In the genomic region with DNA sequence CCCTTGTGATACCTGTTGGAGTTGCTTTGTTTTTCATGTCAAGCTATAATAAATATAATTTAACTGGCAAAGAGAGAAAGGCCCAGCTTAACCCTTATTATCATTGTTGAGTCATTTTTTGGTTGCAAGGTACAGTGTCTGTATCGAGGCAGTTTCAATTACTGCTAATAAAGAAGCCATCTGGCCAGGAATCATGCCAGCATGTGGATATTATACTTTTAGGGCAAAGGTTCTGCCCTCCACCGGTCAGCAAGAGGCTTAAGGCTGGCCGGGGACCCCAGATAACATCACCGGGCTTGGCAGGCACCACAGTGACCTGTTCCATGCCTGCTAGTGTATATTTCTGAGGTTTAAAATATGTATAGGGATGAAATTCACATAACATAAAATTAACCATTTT, we compare ENCODE assay signal across 36 cellular contexts. TPM values are rescaled to one million over a fixed set of nuclear protein-coding genes. Genes with fewer than 3 reads are reported as not detected.
"Had no signal": no experiment of that assay in that cellular context is flagged by ENCODE, and none has a peak within 500 bp of the region (broad histone marks: within the 10 kb centered on the region; RNA-seq: fewer than 3 reads in every experiment).

No MANE protein-coding gene starts in this region.

- H3K27me3 ChIP-seq: ascending aorta, cardiac muscle cell, SJSA1 had no signal

- H3K27ac Mint-ChIP-seq: activated B cell treated with CpG ODN at 0.5 μM for 24 hours; activated CD8-positive, alpha-beta T cell treated with anti-CD3 and anti-CD28 coated beads for 36 hours; activated naive CD4-positive, alpha-beta T cell treated with anti-CD3 and anti-CD28 coated beads, Interleukin-2, amount 50 U/mL, for 24 hours; activated naive CD8-positive, alpha-beta T cell treated with anti-CD3 and anti-CD28 coated beads, Interleukin-2, amount 10 ng/mL, durations not matched to agents 7 days and 5 days; activated T-cell treated with anti-CD3 and anti-CD28 coated beads, Interleukin-2, amount 50 U/mL, for 24 hours; activated T-helper 2 cell treated with anti-CD3 and anti-CD28 coated beads, Interferon-gamma antibody, Interleukin-2, Interleukin-4, amounts not matched to agents 10 μg/mL and 5 μg/mL and 100 μg/mL, durations not matched to agents 14 hours and 24 hours and 36 hours had no signal

- H3K4me3 ChIP-seq: ascending aorta, cardiac muscle cell, SJSA1 had no signal

- H3K4me1 ChIP-seq: ascending aorta, SJSA1 had no signal

- H3K4me3 Mint-ChIP-seq: activated B cell treated with CpG ODN at 0.5 μM for 24 hours; activated CD8-positive, alpha-beta T cell treated with anti-CD3 and anti-CD28 coated beads for 36 hours; activated naive CD4-positive, alpha-beta T cell treated with anti-CD3 and anti-CD28 coated beads, Interleukin-2, amount 50 U/mL, for 24 hours; activated naive CD8-positive, alpha-beta T cell treated with anti-CD3 and anti-CD28 coated beads, Interleukin-2, amount 10 ng/mL, durations not matched to agents 7 days and 5 days; activated T-cell treated with anti-CD3 and anti-CD28 coated beads, Interleukin-2, amount 50 U/mL, for 24 hours; central memory CD8-positive, alpha-beta T cell had no signal

- H3K27ac ChIP-seq: ascending aorta, cardiac muscle cell, SJSA1, VCaP had no signal

- H3K9me3 ChIP-seq: ascending aorta, SJSA1 had no signal

- H3K36me3 ChIP-seq: ascending aorta, cardiac muscle cell, SJSA1 had no signal

- DNase-seq: activated B cell treated with CpG ODN at 0.5 μM for 24 hours; activated CD4-positive, alpha-beta T cell treated with anti-CD3 and anti-CD28 coated beads for 48 hours; activated CD4-positive, alpha-beta T cell treated with anti-CD3 and anti-CD28 coated beads, Interleukin-2, amount 50 U/mL, for 4 hours; activated CD4-positive, CD25-positive, alpha-beta regulatory T cell treated with anti-CD3 and anti-CD28 coated beads, Interleukin-2, amount 50 U/mL, for 72 hours; activated CD8-positive, alpha-beta T cell treated with anti-CD3 and anti-CD28 coated beads for 36 hours; activated gamma-delta T cell; activated naive CD4-positive, alpha-beta T cell treated with Interleukin-2 at 50 U/mL for 16 hours; activated naive CD8-positive, alpha-beta T cell treated with anti-CD3 and anti-CD28 coated beads, Interleukin-2, amount 10 ng/mL, durations not matched to agents 7 days and 5 days; activated T-cell treated with anti-CD3 and anti-CD28 coated beads, Interleukin-2, amount 50 U/mL, for 24 hours; amygdala; Karpas-422; KBM-7; MM.1S; MV-4-11; NCI-H1092; NCI-H1436 treated with DMSO at 0.1 percent for 48 hours; NCI-H1694 treated with DMSO at 0.1 percent for 48 hours; NCI-H2029; NCI-H345; NCI-H524 treated with DMSO at 0.1 percent for 48 hours; RPMI8226; SHP77 treated with DMSO at 0.1 percent for 48 hours; SW 1271; T-helper 1 cell; T-helper 2 cell; T-helper 9 cell had no signal

- ATAC-seq: activated CD8-positive, alpha-beta T cell treated with anti-CD3 and anti-CD28 coated beads for 36 hours; Panc1 had no signal

- H3K9me3 Mint-ChIP-seq: activated naive CD4-positive, alpha-beta T cell treated with anti-CD3 and anti-CD28 coated beads, Interleukin-2, amount 50 U/mL, for 24 hours; activated T-cell treated with anti-CD3 and anti-CD28 coated beads, Interleukin-2, amount 50 U/mL, for 24 hours; central memory CD8-positive, alpha-beta T cell had no signal

- H3K4me1 Mint-ChIP-seq: activated B cell treated with CpG ODN at 0.5 μM for 24 hours had no signal

- H3K36me3 Mint-ChIP-seq: activated naive CD4-positive, alpha-beta T cell treated with anti-CD3 and anti-CD28 coated beads, Interleukin-2, amount 50 U/mL, for 24 hours; activated naive CD8-positive, alpha-beta T cell treated with anti-CD3 and anti-CD28 coated beads, Interleukin-2, amount 10 ng/mL, durations not matched to agents 7 days and 5 days had no signal

RNA-seq across cellular contexts. Expression of a gene that starts 9.0 kb away (rescaled TPM):
- total RNA-seq: activated B cell treated with CpG ODN at 0.5 μM for 24 hours; activated CD8-positive, alpha-beta memory T cell treated with anti-CD3 and anti-CD28 coated beads for 36 hours; activated CD8-positive, alpha-beta T cell treated with anti-CD3 and anti-CD28 coated beads for 36 hours; activated naive CD8-positive, alpha-beta T cell treated with anti-CD3 and anti-CD28 coated beads, Interleukin-2, amount 10 ng/mL, durations not matched to agents 7 days and 5 days; activated T-helper 2 cell treated with anti-CD3 and anti-CD28 coated beads, Interferon-gamma antibody, Interleukin-2, Interleukin-4, amounts not matched to agents 10 μg/mL and 5 μg/mL and 100 μg/mL, durations not matched to agents 14 hours and 24 hours and 36 hours; ascending aorta; cardiac muscle cell; NCI-H460; SJSA1 had no signal
- polyA plus RNA-seq: cardiac muscle cell had no signal

RNA-seq across cellular contexts. Expression of a gene that starts 34.8 kb away (rescaled TPM):
- total RNA-seq: activated B cell treated with CpG ODN at 0.5 μM for 24 hours; activated CD8-positive, alpha-beta memory T cell treated with anti-CD3 and anti-CD28 coated beads for 36 hours; activated CD8-positive, alpha-beta T cell treated with anti-CD3 and anti-CD28 coated beads for 36 hours; activated naive CD8-positive, alpha-beta T cell treated with anti-CD3 and anti-CD28 coated beads, Interleukin-2, amount 10 ng/mL, durations not matched to agents 7 days and 5 days; activated T-helper 2 cell treated with anti-CD3 and anti-CD28 coated beads, Interferon-gamma antibody, Interleukin-2, Interleukin-4, amounts not matched to agents 10 μg/mL and 5 μg/mL and 100 μg/mL, durations not matched to agents 14 hours and 24 hours and 36 hours; ascending aorta; cardiac muscle cell; SJSA1 had no signal

RNA-seq across cellular contexts. Expression of a gene that starts 58.0 kb away (rescaled TPM):
- total RNA-seq: activated B cell treated with CpG ODN at 0.5 μM for 24 hours; activated CD8-positive, alpha-beta memory T cell treated with anti-CD3 and anti-CD28 coated beads for 36 hours; activated CD8-positive, alpha-beta T cell treated with anti-CD3 and anti-CD28 coated beads for 36 hours; activated naive CD8-positive, alpha-beta T cell treated with anti-CD3 and anti-CD28 coated beads, Interleukin-2, amount 10 ng/mL, durations not matched to agents 7 days and 5 days; activated T-helper 2 cell treated with anti-CD3 and anti-CD28 coated beads, Interferon-gamma antibody, Interleukin-2, Interleukin-4, amounts not matched to agents 10 μg/mL and 5 μg/mL and 100 μg/mL, durations not matched to agents 14 hours and 24 hours and 36 hours; ascending aorta; cardiac muscle cell; NCI-H460; SJSA1 had no signal
